3 cellular contexts compared by ENCODE assay signal in the genomic region with DNA sequence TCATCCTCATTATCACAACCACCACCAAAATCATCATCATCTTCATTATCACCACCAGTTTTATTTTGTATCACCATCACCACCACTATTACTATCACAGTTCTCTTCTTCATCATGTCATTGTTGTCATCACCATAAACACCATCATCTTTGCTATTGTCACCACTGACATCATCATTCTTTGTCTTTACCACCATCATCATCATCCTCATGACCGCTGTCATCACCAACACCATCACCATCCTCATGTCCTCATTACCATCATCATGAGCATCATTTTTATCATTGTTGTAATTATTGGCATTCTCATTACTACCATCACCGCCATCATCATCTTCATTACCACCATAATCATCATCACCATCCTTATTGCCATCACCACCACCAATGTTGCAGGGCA.
A peak's percentile ranks its signal among the peaks of the same experiment; 100 is the strongest.
TF ChIP-seq lines count a peak whose summit lies in the region.

No MANE protein-coding gene starts in this region.

TF ChIP-seq in HepG2, 621 proteins besides CTCF, POLR2A, EP300 and RAD21:
- TF ChIP-seq CREB1 (IDR thresholded peaks at IDR 0.05) (peak; percentile 93), CREB1 (CRISPR knock-in tag; IDR thresholded peaks at IDR 0.05) (no peak), MXI1 (IDR thresholded peaks at IDR 0.05; ENCODE audit: borderline replicate concordance, low read depth, low read length) (no peak), ZNF446 (CRISPR knock-in tag; IDR thresholded peaks at IDR 0.05) (no peak), ATF7 (IDR thresholded peaks at IDR 0.05) (peak; percentile 73), ATF7 (CRISPR knock-in tag; IDR thresholded peaks at IDR 0.05) (no peak), HOXA5 (CRISPR knock-in tag; IDR thresholded peaks at IDR 0.05) (no peak), JARID2 (CRISPR knock-in tag; IDR thresholded peaks at IDR 0.05; ENCODE audit: insufficient replicate concordance) (no peak), ZNF709 (CRISPR knock-in tag; IDR thresholded peaks at IDR 0.05) (no peak), HNRNPL (IDR thresholded peaks at IDR 0.05; ENCODE audit: low read depth, low read length) (no peak)

TF ChIP-seq in HEK293, 187 proteins besides CTCF, POLR2A, EP300 and RAD21:
- TF ChIP-seq, protein P1, sequence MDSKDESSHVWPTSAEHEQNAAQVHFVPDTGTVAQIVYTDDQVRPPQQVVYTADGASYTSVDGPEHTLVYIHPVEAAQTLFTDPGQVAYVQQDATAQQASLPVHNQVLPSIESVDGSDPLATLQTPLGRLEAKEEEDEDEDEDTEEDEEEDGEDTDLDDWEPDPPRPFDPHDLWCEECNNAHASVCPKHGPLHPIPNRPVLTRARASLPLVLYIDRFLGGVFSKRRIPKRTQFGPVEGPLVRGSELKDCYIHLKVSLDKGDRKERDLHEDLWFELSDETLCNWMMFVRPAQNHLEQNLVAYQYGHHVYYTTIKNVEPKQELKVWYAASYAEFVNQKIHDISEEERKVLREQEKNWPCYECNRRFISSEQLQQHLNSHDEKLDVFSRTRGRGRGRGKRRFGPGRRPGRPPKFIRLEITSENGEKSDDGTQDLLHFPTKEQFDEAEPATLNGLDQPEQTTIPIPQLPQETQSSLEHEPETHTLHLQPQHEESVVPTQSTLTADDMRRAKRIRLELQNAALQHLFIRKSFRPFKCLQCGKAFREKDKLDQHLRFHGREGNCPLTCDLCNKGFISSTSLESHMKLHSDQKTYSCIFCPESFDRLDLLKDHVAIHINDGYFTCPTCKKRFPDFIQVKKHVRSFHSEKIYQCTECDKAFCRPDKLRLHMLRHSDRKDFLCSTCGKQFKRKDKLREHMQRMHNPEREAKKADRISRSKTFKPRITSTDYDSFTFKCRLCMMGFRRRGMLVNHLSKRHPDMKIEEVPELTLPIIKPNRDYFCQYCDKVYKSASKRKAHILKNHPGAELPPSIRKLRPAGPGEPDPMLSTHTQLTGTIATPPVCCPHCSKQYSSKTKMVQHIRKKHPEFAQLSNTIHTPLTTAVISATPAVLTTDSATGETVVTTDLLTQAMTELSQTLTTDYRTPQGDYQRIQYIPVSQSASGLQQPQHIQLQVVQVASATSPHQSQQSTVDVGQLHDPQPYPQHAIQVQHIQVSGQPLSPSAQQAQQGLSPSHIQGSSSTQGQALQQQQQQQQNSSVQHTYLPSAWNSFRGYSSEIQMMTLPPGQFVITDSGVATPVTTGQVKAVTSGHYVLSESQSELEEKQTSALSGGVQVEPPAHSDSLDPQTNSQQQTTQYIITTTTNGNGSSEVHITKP (tag by site-specific recombination; IDR thresholded peaks at IDR 0.05) = no peak
- no peak for TF ChIP-seq HOXA7 (CRISPR knock-in tag; IDR thresholded peaks at IDR 0.05; ENCODE audit: borderline replicate concordance)
- TF ChIP-seq, protein P2, sequence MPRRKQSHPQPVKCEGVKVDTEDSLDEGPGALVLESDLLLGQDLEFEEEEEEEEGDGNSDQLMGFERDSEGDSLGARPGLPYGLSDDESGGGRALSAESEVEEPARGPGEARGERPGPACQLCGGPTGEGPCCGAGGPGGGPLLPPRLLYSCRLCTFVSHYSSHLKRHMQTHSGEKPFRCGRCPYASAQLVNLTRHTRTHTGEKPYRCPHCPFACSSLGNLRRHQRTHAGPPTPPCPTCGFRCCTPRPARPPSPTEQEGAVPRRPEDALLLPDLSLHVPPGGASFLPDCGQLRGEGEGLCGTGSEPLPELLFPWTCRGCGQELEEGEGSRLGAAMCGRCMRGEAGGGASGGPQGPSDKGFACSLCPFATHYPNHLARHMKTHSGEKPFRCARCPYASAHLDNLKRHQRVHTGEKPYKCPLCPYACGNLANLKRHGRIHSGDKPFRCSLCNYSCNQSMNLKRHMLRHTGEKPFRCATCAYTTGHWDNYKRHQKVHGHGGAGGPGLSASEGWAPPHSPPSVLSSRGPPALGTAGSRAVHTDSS (tag by site-specific recombination; IDR thresholded peaks at IDR 0.05) = peak; percentile 74
- TF ChIP-seq KLF7 (tag by site-specific recombination; IDR thresholded peaks at IDR 0.05; ENCODE audit: borderline replicate concordance) = no peak
- no peak for TF ChIP-seq ZNF19 (tag by site-specific recombination; IDR thresholded peaks at IDR 0.05; ENCODE audit: low read depth)
- TF ChIP-seq SALL2 (tag by site-specific recombination; IDR thresholded peaks at IDR 0.05; ENCODE audit: borderline replicate concordance) = no peak
- TF ChIP-seq ZNF626 (tag by site-specific recombination; IDR thresholded peaks at IDR 0.05) = no peak
- TF ChIP-seq, protein P3, sequence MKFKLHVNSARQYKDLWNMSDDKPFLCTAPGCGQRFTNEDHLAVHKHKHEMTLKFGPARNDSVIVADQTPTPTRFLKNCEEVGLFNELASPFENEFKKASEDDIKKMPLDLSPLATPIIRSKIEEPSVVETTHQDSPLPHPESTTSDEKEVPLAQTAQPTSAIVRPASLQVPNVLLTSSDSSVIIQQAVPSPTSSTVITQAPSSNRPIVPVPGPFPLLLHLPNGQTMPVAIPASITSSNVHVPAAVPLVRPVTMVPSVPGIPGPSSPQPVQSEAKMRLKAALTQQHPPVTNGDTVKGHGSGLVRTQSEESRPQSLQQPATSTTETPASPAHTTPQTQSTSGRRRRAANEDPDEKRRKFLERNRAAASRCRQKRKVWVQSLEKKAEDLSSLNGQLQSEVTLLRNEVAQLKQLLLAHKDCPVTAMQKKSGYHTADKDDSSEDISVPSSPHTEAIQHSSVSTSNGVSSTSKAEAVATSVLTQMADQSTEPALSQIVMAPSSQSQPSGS (tag by site-specific recombination; IDR thresholded peaks at IDR 0.05; ENCODE audit: low read depth) = peak; percentile 58

TF ChIP-seq in K562, 482 proteins besides CTCF, POLR2A, EP300 and RAD21:
- TF ChIP-seq ATF1 (CRISPR knock-in tag; IDR thresholded peaks at IDR 0.05) (no peak), ATF1 (tag; IDR thresholded peaks at IDR 0.05) (0 out of 2 replicates have a peak, but pooled peaks have one; percentile 11), TEAD4 (IDR thresholded peaks at IDR 0.05; ENCODE audit: low read length) (no peak), TEAD4 (CRISPR knock-in tag; IDR thresholded peaks at IDR 0.05; ENCODE audit: borderline replicate concordance) (no peak)
